11 cellular contexts compared by ENCODE assay signal in genomic region chr12:109606261-109607028, GRCh38. TPM values are rescaled to one million over a fixed set of nuclear protein-coding genes. Genes with fewer than 3 reads are reported as not detected.
DNase-seq lines count a peak whose midpoint lies in the region; ATAC-seq, FAIRE-seq and TF ChIP-seq lines count a peak whose summit lies in the region.
"Had no signal": no experiment of that assay in that cellular context is flagged by ENCODE, and none has a peak within 500 bp of the region (broad histone marks: within the 10 kb centered on the region; RNA-seq: fewer than 3 reads in every experiment).

No MANE protein-coding gene starts in this region.

- H3K18ac ChIP-seq in H1 (ENCODE audit: extremely low read depth, low read length), result no peak overlapping the region; the same call in 1 of the 2 replicates

- H3K79me2 ChIP-seq in H1 (ENCODE audit: control insufficient read depth in 1 of 2, insufficient read depth in 2 of 2, low read length in 2 of 2), result no peaks in the 10 kb centered on the region

- H3K4me1 ChIP-seq in Caco-2 (peaks cover 23% of the 10 kb centered on the region), H1 (replicated peaks in 1 of 4; ENCODE audit: control insufficient read depth in 3 of 4, insufficient read depth in 4 of 4, low read length in 3 of 4) (peaks cover 0 to 4% (median 1%) of the 10 kb centered on the region in 4 experiments; a peak in 5 of 7 replicates), breast epithelium (no peaks in the 10 kb centered on the region)

- TF ChIP-seq EP300 in H1 (IDR thresholded peaks at IDR 0.05; ENCODE audit: borderline replicate concordance in 1 of 2, low read depth in 2 of 2, low read length in 2 of 2), result peak in 1 of 2 experiments; percentile 7; a peak in 1 of 3 replicates

- H3K79me1 ChIP-seq in H1 (ENCODE audit: low read depth, low read length), result no peaks in the 10 kb centered on the region

- H3K9me3 ChIP-seq in Caco-2 (no peaks in the 10 kb centered on the region), H1 (ENCODE audit: insufficient read depth in 2 of 2, low read depth in 1 of 2, low read length in 1 of 2) (no peaks in the 10 kb centered on the region), breast epithelium (no peaks in the 10 kb centered on the region)

- H3K27ac Mint-ChIP-seq in Caco-2 (ENCODE audit: unreplicated experiment) (no peak overlapping the region), nephron (peak overlapping the region in 2 of 3 experiments; percentile 1 to 29)
- H3K27ac Mint-ChIP-seq: B cell had no signal

- H2BK120ac ChIP-seq in H1 (replicated peaks; ENCODE audit: low read depth, low read length), result no peak overlapping the region

- no peak overlapping the region for H2BK15ac ChIP-seq in H1 (ENCODE audit: low read length)

- no peak overlapping the region for H3K14ac ChIP-seq in H1 (ENCODE audit: insufficient read length)

- TF ChIP-seq CTCF in Caco-2 (IDR thresholded peaks at IDR 0.05; ENCODE audit: insufficient read depth in 1 of 2, low read depth in 1 of 2, low read length in 1 of 2, severe bottlenecking in 1 of 2, unreplicated experiment in 1 of 2) (no peak), H1 (IDR thresholded peaks at IDR 0.05; ENCODE audit: control extremely low read depth in 1 of 3, insufficient read depth in 1 of 3, low read depth in 1 of 3, low read length in 3 of 3) (no peak), nephron (IDR thresholded peaks at IDR 0.05; ENCODE audit: unreplicated experiment in 3 of 3) (no peak), breast epithelium (IDR thresholded peaks at IDR 0.05) (no peak)

- H3K36me3 Mint-ChIP-seq in Caco-2 (ENCODE audit: insufficient read depth, unreplicated experiment), result no peaks in the 10 kb centered on the region
- no peaks in the 10 kb centered on the region for H3K36me3 Mint-ChIP-seq in nephron (ENCODE audit: low read depth)

- peaks cover 17% of the 10 kb centered on the region for H3K4me1 Mint-ChIP-seq in Caco-2 (ENCODE audit: low read depth, unreplicated experiment)
- H3K4me1 Mint-ChIP-seq in nephron, result peaks cover 33% of the 10 kb centered on the region
- H3K4me1 Mint-ChIP-seq: B cell; central memory CD8-positive, alpha-beta T cell had no signal

- H3K9ac ChIP-seq in H1 (replicated peaks in 1 of 4; ENCODE audit: extremely low read depth in 1 of 4, low read depth in 3 of 4, low read length in 3 of 4), result no peak overlapping the region

- no peaks in the 10 kb centered on the region for H3K36me3 ChIP-seq in Caco-2 (ENCODE audit: control insufficient read depth, insufficient read depth, low read length)
- no peaks in the 10 kb centered on the region for H3K36me3 ChIP-seq in H1 (ENCODE audit: control insufficient read depth in 2 of 4, insufficient read depth in 4 of 4, low read length in 3 of 4)
- no peaks in the 10 kb centered on the region for H3K36me3 ChIP-seq in breast epithelium

- no peak overlapping the region for H2BK5ac ChIP-seq in H1 (ENCODE audit: low read depth, low read length)

- POLR2A ChIA-PET in Caco-2 (lab: Charles Lee) (interaction anchor here (0.6 to 1.0 kb wide), 2 partner anchors 33 to 116 kb away, joined by 3 to 5 read pairs; partner anchors contain the start of gene MVK), H1 (lab: Charles Lee; ENCODE audit: partially characterized antibody) (interaction anchor here (1.1 kb wide), 1 partner anchor 10 kb away, joined by 4 read pairs; no protein-coding TSS in a partner anchor)

- DNase-seq in Caco-2 (peak; percentile 48 to 60), NCI-H69 (lab: John Stamatoyannopoulos, UW) (peak; percentile 32), H1 (ENCODE audit: low read depth in 1 of 2, low spot score in 2 of 2) (peak in 1 of 2 experiments; percentile 68), NCI-H1436 (lab: John Stamatoyannopoulos, UW) (no peak), breast epithelium (ENCODE audit: low spot score in 2 of 2) (no peak)
- DNase-seq: NCI-H1436 treated with DMSO at 0.1 percent for 48 hours had no signal

- H3K4ac ChIP-seq in H1 (replicated peaks; ENCODE audit: insufficient read length, low read depth, low read length), result peak overlapping the region; percentile 54

- H4K91ac ChIP-seq in H1 (replicated peaks; ENCODE audit: insufficient read length, low read length), result no peak overlapping the region

- H2AK5ac ChIP-seq in H1 (ENCODE audit: low read depth, low read length), result no peak overlapping the region

- no peak overlapping the region for H2BK12ac ChIP-seq in H1 (ENCODE audit: low read depth, low read length)

- FAIRE-seq in H1 (lab: Jason Lieb, UNC), result no peak

- no peak overlapping the region for H2BK20ac ChIP-seq in H1 (ENCODE audit: low read length)

- no peak for TF ChIP-seq RAD21 in H1 (IDR thresholded peaks at IDR 0.05 in 1 of 2, conservative IDR thresholded peaks at IDR 0.05 in 1 of 2; ENCODE audit: low read depth in 2 of 2, low read length in 2 of 2)

- no peaks in the 10 kb centered on the region for H4K20me1 ChIP-seq in H1 (replicated peaks in 1 of 2; ENCODE audit: control insufficient read depth in 1 of 2, insufficient read depth in 2 of 2, low read length in 2 of 2)

- H3K27me3 ChIP-seq in Caco-2 (replicated peaks; ENCODE audit: control insufficient read depth, insufficient read depth, low read length) (no peaks in the 10 kb centered on the region), H1 (replicated peaks in 1 of 4; ENCODE audit: control insufficient read depth in 3 of 4, extremely low read depth in 1 of 4, insufficient read depth in 3 of 4, low read length in 3 of 4) (0 out of 7 replicates have a peak, but pooled peaks cover 0 to 2% (median 0%) of the 10 kb centered on the region in 4 experiments), breast epithelium (peaks cover 0 to 5% of the 10 kb centered on the region in 2 donors)

- H3K23me2 ChIP-seq in H1 (ENCODE audit: low read depth, low read length), result no peaks in the 10 kb centered on the region

- no peak for TF ChIP-seq POLR2A in H1 (IDR thresholded peaks at IDR 0.05; ENCODE audit: control extremely low read depth in 1 of 2, low read depth in 2 of 2, low read length in 2 of 2)
- no peak for TF ChIP-seq POLR2A in breast epithelium (IDR thresholded peaks at IDR 0.05)

- CTCF ChIA-PET in Caco-2 (lab: Charles Lee) (interaction anchor here (0.7 to 1.1 kb wide), 3 partner anchors 9 to 120 kb away, joined by 3 to 5 read pairs (median 4); no protein-coding TSS in a partner anchor), H1 (lab: Charles Lee; ENCODE audit: partially characterized antibody) (interaction anchor here (0.6 to 5.7 kb wide), 8 partner anchors 9 to 191 kb away, joined by 3 to 37 read pairs (median 3); no protein-coding TSS in a partner anchor)

- H4K8ac ChIP-seq in H1 (ENCODE audit: extremely low read depth, insufficient read depth, low read length), result no peak overlapping the region

- H3K27ac ChIP-seq in H1 (ENCODE audit: low read depth, low read length), result no peak overlapping the region
- H3K27ac ChIP-seq in breast epithelium, result no peak overlapping the region

- H3K9me3 Mint-ChIP-seq in Caco-2 (ENCODE audit: unreplicated experiment) (no peaks in the 10 kb centered on the region), nephron (no peaks in the 10 kb centered on the region)
- H3K9me3 Mint-ChIP-seq: central memory CD8-positive, alpha-beta T cell had no signal

- no TSS peak for BruUV-seq in Caco-2 (replicated peaks; lab: Mats Ljungman, UMichigan)

- no peak overlapping the region for H3K4me3 ChIP-seq in Caco-2 (ENCODE audit: low read depth, low read length)
- peak overlapping the region in 1 of 4 experiments; percentile 20; a peak in 1 of 8 replicates for H3K4me3 ChIP-seq in H1 (ENCODE audit: extremely low read depth in 1 of 4, insufficient read depth in 2 of 4, low read depth in 3 of 4, low read length in 4 of 4)
- no peak overlapping the region for H3K4me3 ChIP-seq in breast epithelium

- peak overlapping the region; percentile 29 for H3K4me3 Mint-ChIP-seq in Caco-2 (ENCODE audit: unreplicated experiment)
- peak overlapping the region in 2 of 3 experiments; percentile 4 to 5 for H3K4me3 Mint-ChIP-seq in nephron
- H3K4me3 Mint-ChIP-seq: B cell; central memory CD8-positive, alpha-beta T cell had no signal

- intact Hi-C loops in Caco-2 (cut with micrococcal nuclease; ENCODE audit: unreplicated experiment), result loop anchor here (5.0 kb wide), 1 partner anchor 41 kb away; no protein-coding TSS in a partner anchor
- intact Hi-C loops in breast epithelium (cut with DNase I; ENCODE audit: low total_unique reads), result no loop called here

- 47% methylated on average over 24 of the region's 31 CpGs; no CpG with 5 or more reads in 1 of the 2 experiments for WGBS in H1 (ENCODE audit: extremely low coverage in 1 of 2, insufficient coverage in 1 of 2, insufficient read length in 1 of 2, insufficient replicate concordance in 2 of 2, low coverage in 1 of 2, low lambda C conversion rate in 2 of 2, missing lambda C conversion rate in 1 of 2), 2 experiments

- no peaks in the 10 kb centered on the region for H3K27me3 Mint-ChIP-seq in Caco-2 (ENCODE audit: insufficient read depth, unreplicated experiment)
- peaks cover 36% of the 10 kb centered on the region for H3K27me3 Mint-ChIP-seq in nephron (ENCODE audit: low read depth)

- no peak overlapping the region for H2AFZ ChIP-seq in H1 (ENCODE audit: low read length)

- no peak overlapping the region for H4K5ac ChIP-seq in H1 (ENCODE audit: insufficient read length, low read depth, low read length)

- ATAC-seq in HG03342 (IDR thresholded peaks at IDR 0.05; ENCODE audit: unreplicated experiment) (no peak), HG03196 (IDR thresholded peaks at IDR 0.05; ENCODE audit: unreplicated experiment) (no peak)

- no peak overlapping the region for H3K56ac ChIP-seq in H1 (replicated peaks; ENCODE audit: insufficient read length, low read depth, low read length)

- H3K23ac ChIP-seq in H1 (ENCODE audit: insufficient read length), result no peak overlapping the region

- H3K4me2 ChIP-seq in H1 (ENCODE audit: insufficient read depth in 1 of 2, low read depth in 2 of 2, low read length in 2 of 2), result peak overlapping the region; percentile 11 to 47; a peak in 3 of 4 replicates

RNA-seq across cellular contexts. Expression of gene MVK, which starts 32.9 kb away (rescaled TPM):
- total RNA-seq in Caco-2 (2022) (28.4 and 28.9 TPM in 2 replicates), breast epithelium (10 to 100 TPM in 2 of 3 donors, 1 to 10 TPM in 1; 8.8 to 18.4 (median 17.6) TPM)
- total RNA-seq in H1 (2021; fragmentation: NEBNext Ultra II Directional; extraction: Animal tissue kit (Norgen Biotek cat#: 25700)), result 15.7 and 17.0 TPM in 2 replicates
- polyA plus RNA-seq in H1 (2011; rRNA removed), result 20.9 and 21.5 TPM in 2 replicates
- polyA plus RNA-seq in H1 (2011; cell fraction: cytosol; rRNA removed), result 14.7 TPM
- 20.3 TPM for polyA plus RNA-seq in H1 (2011; cell fraction: nucleus; rRNA removed)
- polyA plus RNA-seq in H1 (2012, experiment 1 of 2), result 13.6 to 17.0 TPM (median 14.5 TPM) in 4 replicates
- polyA plus RNA-seq in H1 (2012, experiment 2 of 2), result 12.2 TPM
- 14.5 TPM for polyA plus RNA-seq in H1 (2013, experiment 1 of 2)
- polyA plus RNA-seq in H1 (2013, experiment 2 of 2), result 16.0 TPM
- 11.4 and 17.2 TPM in 2 replicates for polyA minus RNA-seq in H1 (2011; rRNA and poly(A)+ RNA removed)
- polyA minus RNA-seq in H1 (2011; cell fraction: cytosol; rRNA and poly(A)+ RNA removed), result 5.5 TPM
- polyA minus RNA-seq in H1 (2011; cell fraction: nucleus; rRNA and poly(A)+ RNA removed), result 14.6 TPM

RNA-seq across cellular contexts. Expression of gene MMAB, which starts 33.1 kb away (rescaled TPM):
- total RNA-seq in Caco-2 (2022) (42.3 and 48.9 TPM in 2 replicates), breast epithelium (10 to 100 TPM; 23.9 to 29.1 (median 28.6) TPM)
- total RNA-seq in H1 (2021; fragmentation: NEBNext Ultra II Directional; extraction: Animal tissue kit (Norgen Biotek cat#: 25700)), result 17.1 and 18.5 TPM in 2 replicates
- polyA plus RNA-seq in H1 (2011; rRNA removed), result 12.9 and 14.5 TPM in 2 replicates
- 15.4 TPM for polyA plus RNA-seq in H1 (2011; cell fraction: cytosol; rRNA removed)
- 14.1 TPM for polyA plus RNA-seq in H1 (2011; cell fraction: nucleus; rRNA removed)
- 19.3 to 22.5 TPM (median 21.5 TPM) in 4 replicates for polyA plus RNA-seq in H1 (2012, experiment 1 of 2)
- 24.4 TPM for polyA plus RNA-seq in H1 (2012, experiment 2 of 2)
- polyA plus RNA-seq in H1 (2013, experiment 1 of 2), result 13.2 TPM
- polyA plus RNA-seq in H1 (2013, experiment 2 of 2), result 14.4 TPM
- polyA minus RNA-seq in H1 (2011; rRNA and poly(A)+ RNA removed), result 11.6 and 14.7 TPM in 2 replicates
- polyA minus RNA-seq in H1 (2011; cell fraction: cytosol; rRNA and poly(A)+ RNA removed), result 11.4 TPM
- 16.3 TPM for polyA minus RNA-seq in H1 (2011; cell fraction: nucleus; rRNA and poly(A)+ RNA removed)

Comparison
In these comparisons a context has a peak if more than half of its experiments do, and no peak if none do; other contexts are left out.
1. DNase-seq: peak in Caco-2 (2 of 2) and NCI-H69 (single experiment); none in NCI-H1436 (single experiment) and breast epithelium (0 of 2).